In genomic region chr12:6352198-6353173, GRCh38 we compare ENCODE assay signal across 1 cellular context.
TF ChIP-seq lines count a peak whose summit lies in the region.

No MANE protein-coding gene starts in this region.

TF ChIP-seq in GM12878, 131 proteins besides CTCF, POLR2A, EP300 and RAD21:
- TF ChIP-seq IKZF1 (conservative IDR thresholded peaks at IDR 0.05) (0 out of 2 replicates have a peak, but pooled peaks have one; percentile 16), BCL11A (IDR thresholded peaks at IDR 0.05; ENCODE audit: low read depth, low read length) (no peak)
